ENCODE assay signal across 29 cellular contexts in the genomic region with DNA sequence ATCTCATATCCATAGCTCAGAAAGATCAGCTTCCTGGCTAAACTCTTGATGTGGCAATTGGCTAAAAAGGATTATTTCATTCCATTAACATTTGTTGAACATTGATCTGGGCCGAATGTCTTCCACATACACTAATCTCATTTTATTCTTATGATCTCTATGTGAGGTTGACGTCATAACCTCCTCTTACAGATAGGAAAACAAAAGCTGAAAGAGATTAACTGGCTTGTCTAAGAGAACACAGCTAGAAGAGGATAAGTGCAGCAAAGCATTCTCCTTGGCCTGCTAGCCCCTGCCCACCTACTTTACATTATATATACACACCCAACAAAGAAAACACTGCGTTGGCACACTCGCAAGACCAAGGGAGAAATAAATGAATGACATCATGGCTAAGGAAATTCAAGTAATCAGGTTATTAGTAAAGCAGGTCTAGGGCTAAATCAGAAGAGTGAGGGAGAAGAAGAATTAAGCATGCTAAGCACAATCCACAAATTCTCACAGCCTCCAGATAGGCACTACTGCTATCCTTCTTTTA.
"Had no signal": no experiment of that assay in that cellular context is flagged by ENCODE, and none has a peak within 500 bp of the region (broad histone marks: within the 10 kb centered on the region; RNA-seq: fewer than 3 reads in every experiment).

No MANE protein-coding gene starts in this region.

- H3K36me3 ChIP-seq: left ventricle myocardium inferior, neural progenitor cell, neutrophil, right atrium auricular region, suprapubic skin, thoracic aorta, tibial artery, upper lobe of right lung had no signal

- H3K27ac Mint-ChIP-seq: naive thymus-derived CD8-positive, alpha-beta T cell; neural progenitor cell; stimulated activated effector memory CD8-positive, alpha-beta T cell treated with anti-CD3 and anti-CD28 coated beads, Interleukin-12 subunit alpha, Interleukin-12 subunit beta, amount 100 ng/mL, for 72 hours; stimulated activated naive CD8-positive, alpha-beta T cell treated with anti-CD3 and anti-CD28 coated beads, Interleukin-15, Interleukin-2, amounts not matched to agents 100 ng/mL and 50 ng/mL, for 24 hours had no signal

- DNase-seq: hippocampal formation; kidney; left colon; left ventricle myocardium inferior; mesenchymal stem cell; naive thymus-derived CD8-positive, alpha-beta T cell; occipital lobe; psoas muscle; stimulated activated CD4-positive, alpha-beta T cell treated with anti-CD3 and anti-CD28 coated beads, Interleukin-12 subunit alpha, Interleukin-12 subunit beta, amount 100 ng/mL, for 4 hours; stimulated activated CD4-positive, alpha-beta T cell treated with anti-CD3 and anti-CD28 coated beads, Interleukin-15, amount 100 ng/mL, for 24 hours; stimulated activated CD4-positive, alpha-beta T cell treated with anti-CD3 and anti-CD28 coated beads, Interleukin-2, amount 100 ng/mL, for 24 hours; stimulated activated CD4-positive, alpha-beta T cell treated with anti-CD3 and anti-CD28 coated beads, Interleukin-4, amount 100 ng/mL, for 24 hours; stimulated activated naive CD4-positive, alpha-beta T cell; tibial artery; trophoblast cell; upper lobe of right lung had no signal

- H3K79me2 ChIP-seq: parathyroid adenoma had no signal

- H3K4me3 ChIP-seq: left ventricle myocardium inferior, neural progenitor cell, psoas muscle, right atrium auricular region, skin epidermis, suprapubic skin, thoracic aorta, tibial artery, upper lobe of right lung had no signal

- H3K4me3 Mint-ChIP-seq: naive thymus-derived CD8-positive, alpha-beta T cell; nephron; neural progenitor cell; stimulated activated effector memory CD8-positive, alpha-beta T cell treated with anti-CD3 and anti-CD28 coated beads, Interleukin-12 subunit alpha, Interleukin-12 subunit beta, amount 100 ng/mL, for 72 hours; stimulated activated naive CD8-positive, alpha-beta T cell treated with anti-CD3 and anti-CD28 coated beads, Interleukin-15, Interleukin-2, amounts not matched to agents 100 ng/mL and 50 ng/mL, for 24 hours had no signal

- H3K27me3 Mint-ChIP-seq: stimulated activated naive CD8-positive, alpha-beta T cell treated with anti-CD3 and anti-CD28 coated beads, Interleukin-15, Interleukin-2, amounts not matched to agents 100 ng/mL and 50 ng/mL, for 24 hours had no signal

- H3K36me3 Mint-ChIP-seq: naive thymus-derived CD8-positive, alpha-beta T cell; neural progenitor cell; stimulated activated effector memory CD8-positive, alpha-beta T cell treated with anti-CD3 and anti-CD28 coated beads, Interleukin-12 subunit alpha, Interleukin-12 subunit beta, amount 100 ng/mL, for 72 hours had no signal

- ATAC-seq: left colon; naive thymus-derived CD8-positive, alpha-beta T cell; psoas muscle; sciatic nerve; stimulated activated effector memory CD8-positive, alpha-beta T cell treated with anti-CD3 and anti-CD28 coated beads, Interleukin-12 subunit alpha, Interleukin-12 subunit beta, amount 100 ng/mL, for 72 hours; upper lobe of right lung had no signal

- H3K9me3 ChIP-seq: left ventricle myocardium inferior, neutrophil, psoas muscle, right atrium auricular region, suprapubic skin, thoracic aorta, tibial artery, upper lobe of right lung had no signal

- H3K27ac ChIP-seq: left ventricle myocardium inferior, neural progenitor cell, neutrophil, parathyroid adenoma, psoas muscle, right atrium auricular region, skin epidermis, suprapubic skin, thoracic aorta, tibial artery, upper lobe of right lung had no signal

- H3K9ac ChIP-seq: neural progenitor cell, parathyroid adenoma had no signal

- H3K4me1 Mint-ChIP-seq: naive thymus-derived CD8-positive, alpha-beta T cell; stimulated activated effector memory CD8-positive, alpha-beta T cell treated with anti-CD3 and anti-CD28 coated beads, Interleukin-12 subunit alpha, Interleukin-12 subunit beta, amount 100 ng/mL, for 72 hours had no signal

- FAIRE-seq: islet of Langerhans, kidney, urothelium cell line had no signal

- H3K4me2 ChIP-seq: neural progenitor cell had no signal

- H3K9me3 Mint-ChIP-seq: stimulated activated naive CD8-positive, alpha-beta T cell treated with anti-CD3 and anti-CD28 coated beads, Interleukin-15, Interleukin-2, amounts not matched to agents 100 ng/mL and 50 ng/mL, for 24 hours had no signal

- H3K4me1 ChIP-seq: left ventricle myocardium inferior, neural progenitor cell, parathyroid adenoma, psoas muscle, right atrium auricular region, suprapubic skin, tibial artery, upper lobe of right lung had no signal

- H2AFZ ChIP-seq: neural progenitor cell, parathyroid adenoma had no signal

- H3K27me3 ChIP-seq: neural progenitor cell, neutrophil, right atrium auricular region, suprapubic skin, tibial artery, upper lobe of right lung had no signal
